In the genomic region with DNA sequence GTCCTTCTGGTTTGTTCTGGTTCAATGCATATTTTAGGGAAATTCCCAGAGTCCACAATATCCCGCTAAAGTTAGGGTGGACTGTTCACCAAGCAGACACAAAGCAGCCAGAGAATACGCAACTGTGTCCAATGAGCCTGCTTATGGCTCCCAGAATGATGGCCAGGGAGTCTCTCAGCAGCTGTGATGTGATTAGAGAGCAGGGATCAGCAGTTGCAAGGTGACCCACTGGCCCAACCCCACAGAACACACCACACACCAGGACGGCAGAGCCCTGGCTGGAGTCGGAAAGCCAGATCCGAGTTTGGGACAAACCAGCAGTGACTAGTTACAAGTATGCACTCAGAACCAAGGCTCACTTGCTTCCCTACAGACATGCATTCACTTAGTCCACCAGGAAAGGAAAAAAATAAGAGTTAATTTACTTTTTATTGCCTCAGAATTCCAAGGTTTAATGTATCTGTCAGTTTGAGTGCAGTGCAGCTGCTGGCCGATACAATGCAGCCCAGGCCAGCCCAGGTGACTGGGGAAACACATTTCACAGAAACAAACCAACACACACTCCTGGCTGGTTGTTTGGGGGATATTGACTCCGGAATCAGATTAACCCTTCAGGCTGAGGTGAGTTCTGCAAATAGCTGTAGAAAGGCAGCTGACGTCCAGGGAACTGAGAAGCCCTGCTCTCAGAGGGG, we compare ENCODE assay signal across 15 cellular contexts.
DNase-seq lines count a peak whose midpoint lies in the region; ATAC-seq and TF ChIP-seq lines count a peak whose summit lies in the region.
"Had no signal": no experiment of that assay in that cellular context is flagged by ENCODE, and none has a peak within 500 bp of the region (broad histone marks: within the 10 kb centered on the region; RNA-seq: fewer than 3 reads in every experiment).

No MANE protein-coding gene starts in this region.

- no peaks in the 10 kb centered on the region for H3F3A ChIP-seq in neural progenitor cell (ENCODE audit: low read depth)

- peaks cover 76% of the 10 kb centered on the region for H3K4me1 ChIP-seq in RWPE2 (ENCODE audit: insufficient read depth, poor library complexity, severe bottlenecking)
- peaks cover 9% of the 10 kb centered on the region for H3K4me1 ChIP-seq in neural progenitor cell
- H3K4me1 ChIP-seq in aorta (ENCODE audit: control insufficient read depth in 1 of 2, insufficient read depth in 2 of 2, low read length in 2 of 2), result peaks cover 13 to 28% of the 10 kb centered on the region in 2 donors

- H4K20me1 ChIP-seq in neural progenitor cell (ENCODE audit: low read depth), result no peaks in the 10 kb centered on the region

- DNase-seq in AG04450 (ENCODE audit: low read depth, low spot score), result no peak
- no peak for DNase-seq in RWPE2 (ENCODE audit: low spot score)
- peak; percentile 62 for DNase-seq in left ventricle myocardium superior
- no peak for DNase-seq in neural progenitor cell (ENCODE audit: low spot score)
- no peak for DNase-seq in aorta
- no peak for DNase-seq in DMS79 treated with DMSO at 0.1 percent for 48 hours (lab: John Stamatoyannopoulos, UW)
- no peak for DNase-seq in activated gamma-delta T cell treated with Interleukin-2 at 50 U/mL for 16 hours
- DNase-seq: activated naive CD8-positive, alpha-beta T cell treated with anti-CD3 and anti-CD28 coated beads, Interleukin-2, amount 50 U/mL, for 24 hours; AML-193; islet precursor cell; NCI-H1105; stimulated activated CD4-positive, alpha-beta T cell treated with anti-CD3 and anti-CD28 coated beads, Interleukin-15, amount 100 ng/mL, for 24 hours had no signal

- peak overlapping the region; percentile 54 for H3K27ac ChIP-seq in AG04450 (ENCODE audit: low read depth, low read length)
- peak overlapping the region; percentile 88 for H3K27ac ChIP-seq in RWPE2 (ENCODE audit: poor library complexity, severe bottlenecking)
- H3K27ac ChIP-seq in neural progenitor cell, result no peak overlapping the region
- no peak overlapping the region for H3K27ac ChIP-seq in aorta (ENCODE audit: low read depth in 1 of 2, low read length in 2 of 2)
- H3K27ac ChIP-seq: neutrophil had no signal

- no peaks in the 10 kb centered on the region for H3K27me3 Mint-ChIP-seq in neural progenitor cell (ENCODE audit: insufficient read depth, low read depth)
- H3K27me3 Mint-ChIP-seq: activated CD8-positive, alpha-beta memory T cell treated with anti-CD3 and anti-CD28 coated beads, Interleukin-2, amount 10 ng/mL, durations not matched to agents 7 days and 5 days; activated naive CD8-positive, alpha-beta T cell treated with anti-CD3 and anti-CD28 coated beads, Interleukin-2, amount 50 U/mL, for 24 hours had no signal

- POLR2A ChIA-PET in AG04450 (lab: Yijun Ruan, JAX), result interaction anchor here (1.2 kb wide), 1 partner anchor 34 kb away, joined by 3 read pairs; no protein-coding TSS in a partner anchor

- no peaks in the 10 kb centered on the region for H3K9me3 ChIP-seq in AG04450 (ENCODE audit: control insufficient read depth, insufficient read depth, low read length)
- H3K9me3 ChIP-seq in RWPE2 (ENCODE audit: severe bottlenecking), result no peaks in the 10 kb centered on the region
- no peaks in the 10 kb centered on the region for H3K9me3 ChIP-seq in neural progenitor cell (ENCODE audit: low read depth)
- H3K9me3 ChIP-seq in aorta (ENCODE audit: control insufficient read depth, low read length), result no peaks in the 10 kb centered on the region
- H3K9me3 ChIP-seq: neutrophil had no signal

- H3K36me3 Mint-ChIP-seq in neural progenitor cell, result peaks cover 14% of the 10 kb centered on the region

- peaks cover 41% of the 10 kb centered on the region for H3K4me1 Mint-ChIP-seq in neural progenitor cell

- CTCF ChIA-PET in AG04450 (lab: Charles Lee), result interaction anchor here (1.7 kb wide), 1 partner anchor 81 kb away, joined by 6 read pairs; no protein-coding TSS in a partner anchor

- H2AFZ ChIP-seq in neural progenitor cell (replicated peaks), result no peak overlapping the region

- H3K36me3 ChIP-seq in RWPE2 (ENCODE audit: low read depth), result no peaks in the 10 kb centered on the region
- no peaks in the 10 kb centered on the region for H3K36me3 ChIP-seq in neural progenitor cell
- H3K36me3 ChIP-seq in aorta (ENCODE audit: control insufficient read depth in 1 of 2, insufficient read depth in 2 of 2, low read length in 1 of 2), result no peaks in the 10 kb centered on the region

- H3K4me3 Mint-ChIP-seq in neural progenitor cell, result no peak overlapping the region
- H3K4me3 Mint-ChIP-seq: activated CD8-positive, alpha-beta memory T cell treated with anti-CD3 and anti-CD28 coated beads, Interleukin-2, amount 10 ng/mL, durations not matched to agents 7 days and 5 days; activated naive CD8-positive, alpha-beta T cell treated with anti-CD3 and anti-CD28 coated beads, Interleukin-2, amount 50 U/mL, for 24 hours had no signal

- intact Hi-C loops in left ventricle myocardium superior (cut with micrococcal nuclease), result no loop called here
- intact Hi-C loops in aorta (cut with DNase I), result loop anchor here in 1 of 2 donors (5.0 kb wide), 1 partner anchor 69 kb away; no protein-coding TSS in a partner anchor

- H3K4me3 ChIP-seq in AG04450 (ENCODE audit: low read depth, low read length) (no peak overlapping the region), RWPE2 (ENCODE audit: severe bottlenecking) (no peak overlapping the region), neural progenitor cell (no peak overlapping the region), aorta (ENCODE audit: low read length in 2 of 2) (no peak overlapping the region)

- WGBS in aorta, 2 donors, result 59 to 61% methylated on average over 8 of the region's 8 CpGs

- TF ChIP-seq CTCF in AG04450 (IDR thresholded peaks at IDR 0.05; ENCODE audit: low read depth, low read length) (no peak), RWPE2 (IDR thresholded peaks at IDR 0.05; ENCODE audit: poor library complexity, severe bottlenecking) (no peak), neural progenitor cell (IDR thresholded peaks at IDR 0.05) (no peak)

- no peaks in the 10 kb centered on the region for H3K9me3 Mint-ChIP-seq in neural progenitor cell
- H3K9me3 Mint-ChIP-seq: activated naive CD8-positive, alpha-beta T cell treated with anti-CD3 and anti-CD28 coated beads, Interleukin-2, amount 50 U/mL, for 24 hours had no signal

- peak overlapping the region; percentile 24 for H3K27ac Mint-ChIP-seq in neural progenitor cell
- H3K27ac Mint-ChIP-seq: activated naive CD8-positive, alpha-beta T cell treated with anti-CD3 and anti-CD28 coated beads, Interleukin-2, amount 50 U/mL, for 24 hours had no signal

- H3K79me2 ChIP-seq in neural progenitor cell (ENCODE audit: low read depth), result no peaks in the 10 kb centered on the region

- no peak overlapping the region for H3K9ac ChIP-seq in neural progenitor cell

- ATAC-seq in RWPE2 (ENCODE audit: low read depth) (peak; percentile 5; the same call in 2 of the 3 replicates), left ventricle myocardium superior (peak; percentile 10), aorta (ENCODE audit: low FRiP score) (no peak), GM21526 (IDR thresholded peaks at IDR 0.05; ENCODE audit: low FRiP score, unreplicated experiment) (no peak)
- ATAC-seq: activated naive CD8-positive, alpha-beta T cell treated with anti-CD3 and anti-CD28 coated beads, Interleukin-2, amount 50 U/mL, for 24 hours had no signal

- H3K27me3 ChIP-seq in AG04450 (ENCODE audit: control insufficient read depth, insufficient read depth, low read length) (no peaks in the 10 kb centered on the region), RWPE2 (ENCODE audit: insufficient read depth, poor library complexity, severe bottlenecking) (no peaks in the 10 kb centered on the region), neural progenitor cell (no peaks in the 10 kb centered on the region), aorta (ENCODE audit: control insufficient read depth in 1 of 2, insufficient read depth in 2 of 2, low read length in 1 of 2) (no peaks in the 10 kb centered on the region)
- H3K27me3 ChIP-seq: neutrophil had no signal

- H3K4me2 ChIP-seq in neural progenitor cell, result no peak overlapping the region

Comparison
In these comparisons a context has a peak if more than half of its experiments do, and no peak if none do; other contexts are left out.
1. H3K27ac ChIP-seq: peak in AG04450 (single experiment) and RWPE2 (single experiment); none in neural progenitor cell (single experiment) and aorta (0 of 2).
2. ATAC-seq: peak in RWPE2 (single experiment) and left ventricle myocardium superior (single experiment); none in aorta (single experiment) and GM21526 (single experiment).